8 cellular contexts compared by ENCODE assay signal in genomic region chr18:23422751-23423418, GRCh38. TPM values are rescaled to one million over a fixed set of nuclear protein-coding genes. Genes with fewer than 3 reads are reported as not detected.
DNase-seq lines count a peak whose midpoint lies in the region; ATAC-seq and TF ChIP-seq lines count a peak whose summit lies in the region.

No MANE protein-coding gene starts in this region.

- H3K4me3 ChIP-seq in fibroblast of the aortic adventitia (ENCODE audit: low read depth, low read length) = no peak overlapping the region

- no peak for TF ChIP-seq CTCF in fibroblast of the aortic adventitia (IDR thresholded peaks at IDR 0.05; ENCODE audit: insufficient read depth, low read length)

- DNase-seq in ELR (ENCODE audit: low read depth) = peak; percentile 60
- peak; percentile 94 for DNase-seq in OCI-M1 (lab: John Stamatoyannopoulos, UW)
- peak; percentile 23 for DNase-seq in fibroblast of the aortic adventitia (ENCODE audit: low read depth)
- peak; percentile 17 for DNase-seq in stimulated activated naive CD8-positive, alpha-beta T cell treated with anti-CD3 and anti-CD28 coated beads, Interleukin-15, Interleukin-2, amounts not matched to agents 100 U/mL and 50 U/mL, for 24 hours
- no peak for DNase-seq in activated CD4-positive, alpha-beta T cell treated with anti-CD3 and anti-CD28 coated beads, Interleukin-2, amount 50 U/mL, for 4 hours
- no peak for DNase-seq in KG1 (lab: John Stamatoyannopoulos, UW)

- ATAC-seq in GM19463 (IDR thresholded peaks at IDR 0.05; ENCODE audit: unreplicated experiment) (peak; percentile 90), HG03378 (IDR thresholded peaks at IDR 0.05; ENCODE audit: unreplicated experiment) (peak; percentile 91)
- ATAC-seq in stimulated activated naive CD8-positive, alpha-beta T cell treated with anti-CD3 and anti-CD28 coated beads, Interleukin-15, Interleukin-2, amounts not matched to agents 100 U/mL and 50 U/mL, for 24 hours = peak; percentile 55

RNA-seq across cellular contexts. Expression of gene RIOK3, which starts 30.2 kb away (rescaled TPM):
- total RNA-seq in fibroblast of the aortic adventitia (ENCODE audit: low replicate concordance) = 58.1 and 89.3 TPM in 2 replicates

Comparison
In these comparisons a context has a peak if more than half of its experiments do, and no peak if none do; other contexts are left out.
1. DNase-seq: peak in ELR (single experiment), OCI-M1 (single experiment), fibroblast of the aortic adventitia (single experiment) and stimulated activated naive CD8-positive, alpha-beta T cell treated with anti-CD3 and anti-CD28 coated beads, Interleukin-15, Interleukin-2, amounts not matched to agents 100 U/mL and 50 U/mL, for 24 hours (single experiment); none in activated CD4-positive, alpha-beta T cell treated with anti-CD3 and anti-CD28 coated beads, Interleukin-2, amount 50 U/mL, for 4 hours (0 of 2) and KG1 (single experiment).
2. Peak in every context shown above with its lines, with median percentiles within 50 percentile points of each other: ATAC-seq.